18 cellular contexts compared by ENCODE assay signal in genomic region chr2:26537069-26537825, GRCh38. TPM values are rescaled to one million over a fixed set of nuclear protein-coding genes. Genes with fewer than 3 reads are reported as not detected.
"Had no signal": no experiment of that assay in that cellular context is flagged by ENCODE, and none has a peak within 500 bp of the region (broad histone marks: within the 10 kb centered on the region; RNA-seq: fewer than 3 reads in every experiment).

No MANE protein-coding gene starts in this region.

- H3K27me3 ChIP-seq: adrenal gland, upper lobe of left lung had no signal

- H3K36me3 Mint-ChIP-seq: activated naive CD4-positive, alpha-beta T cell treated with anti-CD3 and anti-CD28 coated beads, Interleukin-2, amount 50 U/mL, for 72 hours had no signal

- DNase-seq: activated CD4-positive, alpha-beta T cell treated with anti-CD3 and anti-CD28 coated beads, Interleukin-2, amount 10 ng/mL, durations not matched to agents 24 days and 14 days; activated CD4-positive, CD25-positive, alpha-beta regulatory T cell; activated CD8-positive, alpha-beta T cell treated with anti-CD3 and anti-CD28 coated beads for 36 hours; activated T-cell treated with anti-CD3 and anti-CD28 coated beads, Interleukin-2, amount 50 U/mL, for 4 hours; adrenal gland; effector memory CD8-positive, alpha-beta T cell; lower lobe of right lung; nucleus accumbens; retina; stimulated activated CD4-positive, alpha-beta T cell treated with anti-CD3 and anti-CD28 coated beads, Interleukin-15, amount 100 ng/mL, for 24 hours; stimulated activated CD4-positive, alpha-beta T cell treated with anti-CD3 and anti-CD28 coated beads, Interleukin-2, amount 100 ng/mL, for 48 hours had no signal

- H3K4me1 Mint-ChIP-seq: activated CD4-positive, alpha-beta T cell treated with anti-CD3 and anti-CD28 coated beads, Interleukin-2, amount 10 ng/mL, durations not matched to agents 24 days and 14 days had no signal

- H3K4me3 Mint-ChIP-seq: activated CD4-positive, alpha-beta T cell treated with anti-CD3 and anti-CD28 coated beads, Interleukin-2, amount 10 ng/mL, durations not matched to agents 24 days and 14 days; activated CD8-positive, alpha-beta T cell treated with anti-CD3 and anti-CD28 coated beads for 36 hours; activated T-cell treated with anti-CD3 and anti-CD28 coated beads, Interleukin-2, amount 50 U/mL, for 4 hours; effector memory CD8-positive, alpha-beta T cell; nephron; stimulated activated naive CD8-positive, alpha-beta T cell treated with anti-CD3 and anti-CD28 coated beads, Interleukin-15, Interleukin-2, amounts not matched to agents 100 ng/mL and 50 ng/mL, for 24 hours; T-helper 2 cell treated with Interferon-gamma antibody and Interleukin-4, amounts not matched to agents 5 μg/mL and 100 μg/mL, for 36 hours had no signal

- H3K4me1 ChIP-seq: adrenal gland, lower lobe of right lung, upper lobe of left lung had no signal

- H3K27ac Mint-ChIP-seq: activated CD4-positive, alpha-beta T cell treated with anti-CD3 and anti-CD28 coated beads, Interleukin-2, amount 10 ng/mL, durations not matched to agents 24 days and 14 days; activated CD8-positive, alpha-beta T cell treated with anti-CD3 and anti-CD28 coated beads for 36 hours; activated naive CD4-positive, alpha-beta T cell treated with anti-CD3 and anti-CD28 coated beads, Interleukin-2, amount 50 U/mL, for 72 hours; effector memory CD8-positive, alpha-beta T cell; nephron; stimulated activated naive CD8-positive, alpha-beta T cell treated with anti-CD3 and anti-CD28 coated beads, Interleukin-15, Interleukin-2, amounts not matched to agents 100 ng/mL and 50 ng/mL, for 24 hours; T-helper 2 cell treated with Interferon-gamma antibody and Interleukin-4, amounts not matched to agents 5 μg/mL and 100 μg/mL, for 36 hours had no signal

- H3K27ac ChIP-seq: adrenal gland, lower lobe of right lung, upper lobe of left lung had no signal

- H3K4me3 ChIP-seq: adrenal gland, lower lobe of right lung, upper lobe of left lung had no signal

- H3K9me3 Mint-ChIP-seq: activated CD4-positive, alpha-beta T cell treated with anti-CD3 and anti-CD28 coated beads, Interleukin-2, amount 10 ng/mL, durations not matched to agents 24 days and 14 days; activated CD8-positive, alpha-beta T cell treated with anti-CD3 and anti-CD28 coated beads for 36 hours; activated naive CD4-positive, alpha-beta T cell treated with anti-CD3 and anti-CD28 coated beads, Interleukin-2, amount 50 U/mL, for 72 hours; activated T-cell treated with anti-CD3 and anti-CD28 coated beads, Interleukin-2, amount 50 U/mL, for 4 hours; effector memory CD8-positive, alpha-beta T cell; nephron; stimulated activated naive CD8-positive, alpha-beta T cell treated with anti-CD3 and anti-CD28 coated beads, Interleukin-15, Interleukin-2, amounts not matched to agents 100 ng/mL and 50 ng/mL, for 24 hours; T-helper 2 cell treated with Interferon-gamma antibody and Interleukin-4, amounts not matched to agents 5 μg/mL and 100 μg/mL, for 36 hours had no signal

- H3K9me3 ChIP-seq: adrenal gland, lower lobe of right lung, upper lobe of left lung had no signal

- H3K36me3 ChIP-seq: adrenal gland, lower lobe of right lung, upper lobe of left lung had no signal

- H3K27me3 Mint-ChIP-seq: activated CD4-positive, alpha-beta T cell treated with anti-CD3 and anti-CD28 coated beads, Interleukin-2, amount 10 ng/mL, durations not matched to agents 24 days and 14 days; activated CD8-positive, alpha-beta T cell treated with anti-CD3 and anti-CD28 coated beads for 36 hours; stimulated activated naive CD8-positive, alpha-beta T cell treated with anti-CD3 and anti-CD28 coated beads, Interleukin-15, Interleukin-2, amounts not matched to agents 100 ng/mL and 50 ng/mL, for 24 hours had no signal

- ATAC-seq: activated CD8-positive, alpha-beta T cell treated with anti-CD3 and anti-CD28 coated beads for 36 hours; activated naive CD4-positive, alpha-beta T cell treated with anti-CD3 and anti-CD28 coated beads, Interleukin-2, amount 50 U/mL, for 72 hours; activated T-cell treated with anti-CD3 and anti-CD28 coated beads, Interleukin-2, amount 50 U/mL, for 4 hours; effector memory CD8-positive, alpha-beta T cell; lower lobe of right lung had no signal

RNA-seq across cellular contexts. Expression of gene OTOF, which starts 59.3 kb away (rescaled TPM):
- total RNA-seq: bronchial epithelial cell, chondrocyte had no signal
